ENCODE assay signal across 23 cellular contexts in the genomic region with DNA sequence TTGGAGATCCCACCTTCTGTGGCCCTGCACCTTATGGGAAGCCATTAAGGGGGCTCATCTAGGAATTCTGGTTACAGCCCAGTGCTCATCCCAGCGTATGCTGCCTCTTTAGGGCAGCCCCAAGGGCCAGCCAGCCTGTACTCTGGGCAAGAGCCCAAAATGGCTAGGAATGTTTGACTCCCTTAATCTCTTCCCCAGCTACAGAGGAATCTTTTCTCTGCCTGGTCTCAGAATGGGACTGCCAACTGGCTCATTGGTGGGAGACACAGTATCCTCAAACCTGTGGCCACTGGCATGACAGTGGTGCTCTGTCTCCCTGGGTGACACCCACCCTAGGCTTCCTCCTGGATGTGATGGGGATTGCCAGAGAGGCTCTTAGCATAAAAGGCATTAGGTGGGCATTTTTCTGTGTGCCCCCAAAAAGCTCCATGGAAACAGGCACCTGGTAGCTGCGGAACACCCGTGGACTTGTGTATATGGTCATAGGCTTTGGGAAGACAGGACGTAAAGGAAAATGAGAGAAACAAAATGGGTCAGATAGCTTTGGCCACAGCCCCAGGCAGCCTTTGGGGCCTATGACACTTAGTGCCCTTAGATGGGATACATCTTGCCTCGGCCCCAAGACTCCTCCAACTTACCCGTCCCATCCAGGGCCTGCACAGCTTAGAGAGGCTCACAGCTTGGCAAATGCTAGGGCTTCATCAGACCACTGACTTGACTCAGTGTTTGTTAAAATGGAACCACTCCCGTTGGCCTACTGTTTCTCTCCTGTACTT. TPM values are rescaled to one million over a fixed set of nuclear protein-coding genes. Genes with fewer than 3 reads are reported as not detected.
A peak's percentile ranks its signal among the peaks of the same experiment; 100 is the strongest.
DNase-seq lines count a peak whose midpoint lies in the region; ATAC-seq and TF ChIP-seq lines count a peak whose summit lies in the region.
"Had no signal": no experiment of that assay in that cellular context is flagged by ENCODE, and none has a peak within 500 bp of the region (broad histone marks: within the 10 kb centered on the region; RNA-seq: fewer than 3 reads in every experiment).

No MANE protein-coding gene starts in this region.

- peak; percentile 52 to 93 (median 81) for ATAC-seq in heart right ventricle
- ATAC-seq in gastrocnemius medialis: peak; percentile 11 to 38
- no peak for ATAC-seq in lower lobe of right lung
- ATAC-seq: activated naive CD4-positive, alpha-beta T cell treated with anti-CD3 and anti-CD28 coated beads, Interleukin-2, amount 50 U/mL, for 72 hours; activated T-helper 17 cell treated with anti-CD3 and anti-CD28 coated beads, Interleukin-2, amount 50 U/mL, for 72 hours; HCT116; naive thymus-derived CD4-positive, alpha-beta T cell; stimulated activated effector memory CD8-positive, alpha-beta T cell treated with anti-CD3 and anti-CD28 coated beads, Interleukin-12 subunit alpha, Interleukin-12 subunit beta, amount 100 ng/mL, for 72 hours had no signal

- CTCF ChIA-PET in RWPE1 (lab: Yijun Ruan, JAX): interaction anchor here (0.6 to 7.0 kb wide), 5 partner anchors 15 to 306 kb away, joined by 3 to 58 read pairs (median 3); no protein-coding TSS in a partner anchor
- CTCF ChIA-PET in MCF 10A (lab: Yijun Ruan, JAX): interaction anchor here (0.8 to 10.7 kb wide), 9 partner anchors 11 to 270 kb away, joined by 3 to 182 read pairs (median 7); no protein-coding TSS in a partner anchor

- H3K4me3 Mint-ChIP-seq in MCF 10A (ENCODE audit: unreplicated experiment): no peak overlapping the region
- H3K4me3 Mint-ChIP-seq: activated T-helper 17 cell treated with anti-CD3 and anti-CD28 coated beads, Interleukin-2, amount 50 U/mL, for 72 hours; CD8-positive, alpha-beta memory T cell; naive thymus-derived CD4-positive, alpha-beta T cell; stimulated activated effector memory CD8-positive, alpha-beta T cell treated with anti-CD3 and anti-CD28 coated beads, Interleukin-12 subunit alpha, Interleukin-12 subunit beta, amount 100 ng/mL, for 72 hours had no signal

- no TSS peak for BruUV-seq in MCF 10A (replicated peaks; lab: Mats Ljungman, UMichigan)

- in situ Hi-C loops in gastrocnemius medialis (cut with MboI; ENCODE audit: low sequenced_read_pairs in 4 of 4): no loop called here

- DNase-seq in EH (ENCODE audit: low read depth) (peak; percentile 32), RWPE1 (ENCODE audit: low spot score) (no peak), heart right ventricle (peak in 1 of 2 donors; percentile 28), gastrocnemius medialis (no peak), MCF 10A (ENCODE audit: unreplicated experiment) (no peak), HUDEP-2 (lab: John Stamatoyannopoulos, UW; ENCODE audit: unreplicated experiment in 76 of 76) (no peak), lower lobe of right lung (no peak)
- DNase-seq: activated CD4-positive, CD25-positive, alpha-beta regulatory T cell treated with anti-CD3 and anti-CD28 coated beads, Interleukin-2, amount 50 U/mL, for 72 hours; CD8-positive, alpha-beta memory T cell; effector CD8-positive, alpha-beta T cell; erythroblast; kidney glomerular epithelial cell; mesenchymal stem cell; naive thymus-derived CD4-positive, alpha-beta T cell; NCI-H2171; NCI-H526 treated with DMSO at 0.1 percent for 48 hours had no signal

- intact Hi-C loops in heart right ventricle (cut with DNase I): loop anchor here in 1 of 10 donors (10.0 kb wide), 1 partner anchor 177 kb away; no protein-coding TSS in a partner anchor
- intact Hi-C loops in gastrocnemius medialis (cut with DNase I; ENCODE audit: low total_unique reads): no loop called here
- intact Hi-C loops in MCF 10A (cut with micrococcal nuclease): no loop called here
- intact Hi-C loops in lower lobe of right lung (cut with DNase I): no loop called here

- H3K4me3 ChIP-seq in heart right ventricle: no peak overlapping the region
- no peak overlapping the region for H3K4me3 ChIP-seq in gastrocnemius medialis
- no peak overlapping the region for H3K4me3 ChIP-seq in lower lobe of right lung

- H3K9me3 ChIP-seq in heart right ventricle: no peaks in the 10 kb centered on the region
- no peaks in the 10 kb centered on the region for H3K9me3 ChIP-seq in gastrocnemius medialis
- no peaks in the 10 kb centered on the region for H3K9me3 ChIP-seq in lower lobe of right lung

- no peak for TF ChIP-seq POLR2A in gastrocnemius medialis (IDR thresholded peaks at IDR 0.05)

- peak overlapping the region; percentile 64; the same call in 1 of the 2 replicates for H3K27ac ChIP-seq in RWPE1
- H3K27ac ChIP-seq in heart right ventricle: no peak overlapping the region
- peak overlapping the region in 1 of 4 donors; percentile 30 for H3K27ac ChIP-seq in gastrocnemius medialis
- H3K27ac ChIP-seq in lower lobe of right lung: no peak overlapping the region
- H3K27ac ChIP-seq: KMS-11 had no signal

- no peaks in the 10 kb centered on the region for H3K27me3 Mint-ChIP-seq in MCF 10A (ENCODE audit: insufficient read depth, unreplicated experiment)
- H3K27me3 Mint-ChIP-seq: activated T-helper 17 cell treated with anti-CD3 and anti-CD28 coated beads, Interleukin-2, amount 50 U/mL, for 72 hours; naive thymus-derived CD4-positive, alpha-beta T cell had no signal

- no peaks in the 10 kb centered on the region for H3K9me3 Mint-ChIP-seq in MCF 10A (ENCODE audit: unreplicated experiment)
- H3K9me3 Mint-ChIP-seq: activated naive CD4-positive, alpha-beta T cell treated with anti-CD3 and anti-CD28 coated beads, Interleukin-2, amount 50 U/mL, for 72 hours; activated T-helper 17 cell treated with anti-CD3 and anti-CD28 coated beads, Interleukin-2, amount 50 U/mL, for 72 hours; CD8-positive, alpha-beta memory T cell; naive thymus-derived CD4-positive, alpha-beta T cell; stimulated activated effector memory CD8-positive, alpha-beta T cell treated with anti-CD3 and anti-CD28 coated beads, Interleukin-12 subunit alpha, Interleukin-12 subunit beta, amount 100 ng/mL, for 72 hours had no signal

- H3K4me1 Mint-ChIP-seq in MCF 10A (ENCODE audit: insufficient read depth, unreplicated experiment): peaks cover 28% of the 10 kb centered on the region
- H3K4me1 Mint-ChIP-seq: activated T-helper 17 cell treated with anti-CD3 and anti-CD28 coated beads, Interleukin-2, amount 50 U/mL, for 72 hours; CD8-positive, alpha-beta memory T cell; naive thymus-derived CD4-positive, alpha-beta T cell; stimulated activated effector memory CD8-positive, alpha-beta T cell treated with anti-CD3 and anti-CD28 coated beads, Interleukin-12 subunit alpha, Interleukin-12 subunit beta, amount 100 ng/mL, for 72 hours had no signal

- peaks cover 0 to 17% (median 6%) of the 10 kb centered on the region in 9 donors for H3K4me1 ChIP-seq in heart right ventricle
- H3K4me1 ChIP-seq in gastrocnemius medialis: no peaks in the 10 kb centered on the region
- H3K4me1 ChIP-seq in lower lobe of right lung: no peaks in the 10 kb centered on the region

- WGBS in heart right ventricle, 2 donors: 90 to 92% methylated on average over 7 of the region's 7 CpGs

- TF ChIP-seq CTCF in RWPE1 (conservative IDR thresholded peaks at IDR 0.05; ENCODE audit: low read depth): no peak
- TF ChIP-seq CTCF in heart right ventricle (IDR thresholded peaks at IDR 0.05): no peak
- no peak for TF ChIP-seq CTCF in gastrocnemius medialis (IDR thresholded peaks at IDR 0.05 in 4 of 5, conservative IDR thresholded peaks at IDR 0.05 in 1 of 5)
- TF ChIP-seq CTCF in MCF 10A (IDR thresholded peaks at IDR 0.05; ENCODE audit: unreplicated experiment): no peak
- TF ChIP-seq CTCF in lower lobe of right lung (IDR thresholded peaks at IDR 0.05): no peak

- peaks cover 0 to under 1% (median 0%) of the 10 kb centered on the region in 9 donors for H3K36me3 ChIP-seq in heart right ventricle
- no peaks in the 10 kb centered on the region for H3K36me3 ChIP-seq in gastrocnemius medialis
- peaks cover 3% of the 10 kb centered on the region for H3K36me3 ChIP-seq in lower lobe of right lung

- no peak overlapping the region for H3K27ac Mint-ChIP-seq in MCF 10A (ENCODE audit: low read depth, unreplicated experiment)
- H3K27ac Mint-ChIP-seq: activated naive CD4-positive, alpha-beta T cell treated with anti-CD3 and anti-CD28 coated beads, Interleukin-2, amount 50 U/mL, for 72 hours; activated T-helper 17 cell treated with anti-CD3 and anti-CD28 coated beads, Interleukin-2, amount 50 U/mL, for 72 hours; naive thymus-derived CD4-positive, alpha-beta T cell; stimulated activated effector memory CD8-positive, alpha-beta T cell treated with anti-CD3 and anti-CD28 coated beads, Interleukin-12 subunit alpha, Interleukin-12 subunit beta, amount 100 ng/mL, for 72 hours had no signal

- POLR2A ChIA-PET in RWPE1 (lab: Yijun Ruan, JAX; ENCODE audit: low non-redundant PET) (no interaction called here), MCF 10A (lab: Yijun Ruan, JAX) (interaction anchor here (0.6 to 6.9 kb wide), 5 partner anchors 17 to 506 kb away, joined by 3 to 53 read pairs (median 3); a partner anchor contains a TSS)

- H3K27me3 ChIP-seq in heart right ventricle: no peaks in the 10 kb centered on the region
- H3K27me3 ChIP-seq in gastrocnemius medialis: no peaks in the 10 kb centered on the region
- no peaks in the 10 kb centered on the region for H3K27me3 ChIP-seq in lower lobe of right lung (ENCODE audit: low read depth)

- peaks cover 8% of the 10 kb centered on the region for H3K36me3 Mint-ChIP-seq in MCF 10A (ENCODE audit: insufficient read depth, unreplicated experiment)
- H3K36me3 Mint-ChIP-seq: activated naive CD4-positive, alpha-beta T cell treated with anti-CD3 and anti-CD28 coated beads, Interleukin-2, amount 50 U/mL, for 72 hours; CD8-positive, alpha-beta memory T cell; naive thymus-derived CD4-positive, alpha-beta T cell; stimulated activated effector memory CD8-positive, alpha-beta T cell treated with anti-CD3 and anti-CD28 coated beads, Interleukin-12 subunit alpha, Interleukin-12 subunit beta, amount 100 ng/mL, for 72 hours had no signal

RNA-seq across cellular contexts. Expression of a gene that starts 6.9 kb away (rescaled TPM):
- total RNA-seq in heart right ventricle: 1 to 10 TPM; 1.6 to 3.8 (median 2.1) TPM
- 1 to 10 TPM; 2.7 to 3.4 TPM for polyA plus RNA-seq in heart right ventricle
- total RNA-seq in gastrocnemius medialis: 1 to 10 TPM; 3.3 to 6.1 (median 4.7) TPM
- total RNA-seq in MCF 10A (2022): 4.2 and 4.8 TPM in 2 replicates
- 4.1 TPM for total RNA-seq in lower lobe of right lung

RNA-seq across cellular contexts. Expression of a gene that starts 34.3 kb away (rescaled TPM):
- total RNA-seq in heart right ventricle: under 1 TPM in 7 of 10 donors, not detected in 3; 0.04 to 0.72 (median 0.25) TPM
- polyA plus RNA-seq in heart right ventricle: under 1 TPM; 0.13 to 0.73 TPM
- total RNA-seq in gastrocnemius medialis: not detected
- 0.05 TPM in 1 of 2 replicates, not detected in the other for total RNA-seq in MCF 10A (2022)
- not detected for total RNA-seq in lower lobe of right lung
- total RNA-seq: activated naive CD4-positive, alpha-beta T cell treated with anti-CD3 and anti-CD28 coated beads, Interleukin-2, amount 50 U/mL, for 72 hours; activated T-helper 17 cell treated with anti-CD3 and anti-CD28 coated beads, Interleukin-2, amount 50 U/mL, for 72 hours; CD8-positive, alpha-beta memory T cell; HT1080; naive thymus-derived CD4-positive, alpha-beta T cell; osteocyte had no signal
- polyA plus RNA-seq: CD8-positive, alpha-beta memory T cell; naive thymus-derived CD4-positive, alpha-beta T cell had no signal

RNA-seq across cellular contexts. Expression of a gene that starts 44.4 kb away (rescaled TPM):
- total RNA-seq in heart right ventricle (10 to 100 TPM in 3 of 10 donors, 1 to 10 TPM in 7; 8.2 to 12.4 (median 9.1) TPM), gastrocnemius medialis (10 to 100 TPM; 14.4 to 25.1 (median 21.2) TPM), MCF 10A (2022) (24.8 and 30.4 TPM in 2 replicates), lower lobe of right lung (17.9 TPM)
- 1 to 10 TPM; 3.4 to 4.0 TPM for polyA plus RNA-seq in heart right ventricle

Comparison
In these comparisons a context has a peak if more than half of its experiments do, and no peak if none do; other contexts are left out.
1. ATAC-seq: peak in heart right ventricle (8 of 8) and gastrocnemius medialis (2 of 2); none in lower lobe of right lung (0 of 2).